2 cellular contexts compared by ENCODE assay signal in genomic region chr18:54767094-54767493, GRCh38.
TF ChIP-seq lines count a peak whose summit lies in the region.

No MANE protein-coding gene starts in this region.

TF ChIP-seq in liver, 16 proteins besides CTCF, POLR2A, EP300 and RAD21 (continued from another document):
- TF ChIP-seq, protein P1, sequence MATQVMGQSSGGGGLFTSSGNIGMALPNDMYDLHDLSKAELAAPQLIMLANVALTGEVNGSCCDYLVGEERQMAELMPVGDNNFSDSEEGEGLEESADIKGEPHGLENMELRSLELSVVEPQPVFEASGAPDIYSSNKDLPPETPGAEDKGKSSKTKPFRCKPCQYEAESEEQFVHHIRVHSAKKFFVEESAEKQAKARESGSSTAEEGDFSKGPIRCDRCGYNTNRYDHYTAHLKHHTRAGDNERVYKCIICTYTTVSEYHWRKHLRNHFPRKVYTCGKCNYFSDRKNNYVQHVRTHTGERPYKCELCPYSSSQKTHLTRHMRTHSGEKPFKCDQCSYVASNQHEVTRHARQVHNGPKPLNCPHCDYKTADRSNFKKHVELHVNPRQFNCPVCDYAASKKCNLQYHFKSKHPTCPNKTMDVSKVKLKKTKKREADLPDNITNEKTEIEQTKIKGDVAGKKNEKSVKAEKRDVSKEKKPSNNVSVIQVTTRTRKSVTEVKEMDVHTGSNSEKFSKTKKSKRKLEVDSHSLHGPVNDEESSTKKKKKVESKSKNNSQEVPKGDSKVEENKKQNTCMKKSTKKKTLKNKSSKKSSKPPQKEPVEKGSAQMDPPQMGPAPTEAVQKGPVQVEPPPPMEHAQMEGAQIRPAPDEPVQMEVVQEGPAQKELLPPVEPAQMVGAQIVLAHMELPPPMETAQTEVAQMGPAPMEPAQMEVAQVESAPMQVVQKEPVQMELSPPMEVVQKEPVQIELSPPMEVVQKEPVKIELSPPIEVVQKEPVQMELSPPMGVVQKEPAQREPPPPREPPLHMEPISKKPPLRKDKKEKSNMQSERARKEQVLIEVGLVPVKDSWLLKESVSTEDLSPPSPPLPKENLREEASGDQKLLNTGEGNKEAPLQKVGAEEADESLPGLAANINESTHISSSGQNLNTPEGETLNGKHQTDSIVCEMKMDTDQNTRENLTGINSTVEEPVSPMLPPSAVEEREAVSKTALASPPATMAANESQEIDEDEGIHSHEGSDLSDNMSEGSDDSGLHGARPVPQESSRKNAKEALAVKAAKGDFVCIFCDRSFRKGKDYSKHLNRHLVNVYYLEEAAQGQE (IDR thresholded peaks at IDR 0.05), result peak; percentile 54
- TF ChIP-seq FOXA1 (IDR thresholded peaks at IDR 0.05), result peak; percentile 98
- TF ChIP-seq YY1 (IDR thresholded peaks at IDR 0.05), result peak; percentile 84
- peak; percentile 79 to 88 for TF ChIP-seq HNF4A (conservative IDR thresholded peaks at IDR 0.05)
- peak; percentile 75 to 88 for TF ChIP-seq RXRA (IDR thresholded peaks at IDR 0.05)
- TF ChIP-seq SP1 (IDR thresholded peaks at IDR 0.05), result peak; percentile 97
- peak; percentile 99 for TF ChIP-seq FOXA2 (IDR thresholded peaks at IDR 0.05)
- peak; percentile 68 to 93 for TF ChIP-seq JUND (IDR thresholded peaks at IDR 0.05)
- TF ChIP-seq HNF4G (IDR thresholded peaks at IDR 0.05), result no peak
- TF ChIP-seq, protein P2, sequence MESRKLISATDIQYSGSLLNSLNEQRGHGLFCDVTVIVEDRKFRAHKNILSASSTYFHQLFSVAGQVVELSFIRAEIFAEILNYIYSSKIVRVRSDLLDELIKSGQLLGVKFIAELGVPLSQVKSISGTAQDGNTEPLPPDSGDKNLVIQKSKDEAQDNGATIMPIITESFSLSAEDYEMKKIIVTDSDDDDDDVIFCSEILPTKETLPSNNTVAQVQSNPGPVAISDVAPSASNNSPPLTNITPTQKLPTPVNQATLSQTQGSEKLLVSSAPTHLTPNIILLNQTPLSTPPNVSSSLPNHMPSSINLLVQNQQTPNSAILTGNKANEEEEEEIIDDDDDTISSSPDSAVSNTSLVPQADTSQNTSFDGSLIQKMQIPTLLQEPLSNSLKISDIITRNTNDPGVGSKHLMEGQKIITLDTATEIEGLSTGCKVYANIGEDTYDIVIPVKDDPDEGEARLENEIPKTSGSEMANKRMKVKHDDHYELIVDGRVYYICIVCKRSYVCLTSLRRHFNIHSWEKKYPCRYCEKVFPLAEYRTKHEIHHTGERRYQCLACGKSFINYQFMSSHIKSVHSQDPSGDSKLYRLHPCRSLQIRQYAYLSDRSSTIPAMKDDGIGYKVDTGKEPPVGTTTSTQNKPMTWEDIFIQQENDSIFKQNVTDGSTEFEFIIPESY (IDR thresholded peaks at IDR 0.05), result peak; percentile 74
- TF ChIP-seq NR2F2 (IDR thresholded peaks at IDR 0.05), result peak; percentile 41
- peak in 1 of 2 donors; percentile 10 for TF ChIP-seq GABPA (IDR thresholded peaks at IDR 0.05 in 1 of 2, conservative IDR thresholded peaks at IDR 0.05 in 1 of 2)
- TF ChIP-seq ATF3 (IDR thresholded peaks at IDR 0.05), result peak; percentile 59

TF ChIP-seq in GM23338, 12 proteins besides CTCF, POLR2A, EP300 and RAD21 (continued from another document):
- TF ChIP-seq ZNF462 (CRISPR knock-in tag; IDR thresholded peaks at IDR 0.05) (no peak), EZH2phosphoT487 (IDR thresholded peaks at IDR 0.05; ENCODE audit: unreplicated experiment) (no peak), JUNB (IDR thresholded peaks at IDR 0.05; ENCODE audit: unreplicated experiment) (no peak), STAT1 (IDR thresholded peaks at IDR 0.05; ENCODE audit: unreplicated experiment) (no peak), CREB1 (CRISPR knock-in tag; IDR thresholded peaks at IDR 0.05; ENCODE audit: low read depth) (no peak), POLR2AphosphoS5 (IDR thresholded peaks at IDR 0.05; ENCODE audit: low read depth) (no peak), NANOG (IDR thresholded peaks at IDR 0.05; ENCODE audit: borderline replicate concordance) (no peak), EZH2 (IDR thresholded peaks at IDR 0.05; ENCODE audit: low read depth, unreplicated experiment) (no peak)
- TF ChIP-seq, protein P3, sequence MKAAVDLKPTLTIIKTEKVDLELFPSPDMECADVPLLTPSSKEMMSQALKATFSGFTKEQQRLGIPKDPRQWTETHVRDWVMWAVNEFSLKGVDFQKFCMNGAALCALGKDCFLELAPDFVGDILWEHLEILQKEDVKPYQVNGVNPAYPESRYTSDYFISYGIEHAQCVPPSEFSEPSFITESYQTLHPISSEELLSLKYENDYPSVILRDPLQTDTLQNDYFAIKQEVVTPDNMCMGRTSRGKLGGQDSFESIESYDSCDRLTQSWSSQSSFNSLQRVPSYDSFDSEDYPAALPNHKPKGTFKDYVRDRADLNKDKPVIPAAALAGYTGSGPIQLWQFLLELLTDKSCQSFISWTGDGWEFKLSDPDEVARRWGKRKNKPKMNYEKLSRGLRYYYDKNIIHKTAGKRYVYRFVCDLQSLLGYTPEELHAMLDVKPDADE (IDR thresholded peaks at IDR 0.05), result no peak
- TF ChIP-seq, protein P1 (IDR thresholded peaks at IDR 0.05; ENCODE audit: unreplicated experiment), result no peak
